ENCODE assay signal across 17 cellular contexts in the genomic region with DNA sequence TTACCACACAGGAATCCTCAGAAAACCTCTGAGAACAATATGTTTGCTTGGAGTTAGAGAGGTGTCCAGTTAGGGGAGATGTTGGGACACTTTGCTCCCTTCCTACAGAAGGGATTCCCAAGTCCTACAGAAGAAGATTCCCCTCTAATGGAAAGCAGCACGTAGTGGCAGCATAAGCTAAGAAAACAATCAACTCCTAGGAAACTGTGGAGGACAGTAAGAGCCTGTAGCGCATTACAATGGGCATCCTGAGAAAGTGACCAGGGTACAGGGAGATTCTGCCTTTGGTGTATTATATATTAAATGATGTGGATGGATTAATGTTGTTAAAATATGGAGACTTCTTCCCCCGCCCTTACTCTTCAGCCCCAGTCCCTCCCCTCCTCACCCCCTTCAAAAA. TPM values are rescaled to one million over a fixed set of nuclear protein-coding genes. Genes with fewer than 3 reads are reported as not detected.
DNase-seq lines count a peak whose midpoint lies in the region; ATAC-seq, FAIRE-seq and TF ChIP-seq lines count a peak whose summit lies in the region.
"Had no signal": no experiment of that assay in that cellular context is flagged by ENCODE, and none has a peak within 500 bp of the region (broad histone marks: within the 10 kb centered on the region; RNA-seq: fewer than 3 reads in every experiment).

No MANE protein-coding gene starts in this region.

- no peak overlapping the region for H4K91ac ChIP-seq in H1 (replicated peaks; ENCODE audit: insufficient read length, low read length)

- no peak for TF ChIP-seq POLR2A in HepG2 (IDR thresholded peaks at IDR 0.05; ENCODE audit: insufficient read depth in 1 of 2, low read depth in 2 of 2, low read length in 2 of 2)
- TF ChIP-seq POLR2A in right lobe of liver (IDR thresholded peaks at IDR 0.05) = no peak
- TF ChIP-seq POLR2A in H1 (IDR thresholded peaks at IDR 0.05; ENCODE audit: control extremely low read depth in 1 of 2, low read depth in 2 of 2, low read length in 2 of 2) = no peak

- no peak overlapping the region for H3K56ac ChIP-seq in H1 (replicated peaks; ENCODE audit: insufficient read length, low read depth, low read length)
- H3K56ac ChIP-seq in mesendoderm (ENCODE audit: low read length) = no peak overlapping the region

- no TSS peak for BruUV-seq in HepG2 (replicated peaks; lab: Mats Ljungman, UMichigan)

- H3K36me3 ChIP-seq in HepG2 (replicated peaks in 1 of 2; ENCODE audit: control insufficient read depth in 1 of 2, insufficient read depth in 2 of 2, low read length in 2 of 2) (no peaks in the 10 kb centered on the region), right lobe of liver (no peaks in the 10 kb centered on the region), H1 (ENCODE audit: control insufficient read depth in 2 of 4, insufficient read depth in 4 of 4, low read length in 3 of 4) (no peaks in the 10 kb centered on the region), mesendoderm (ENCODE audit: control insufficient read depth, insufficient read depth, low read length) (no peaks in the 10 kb centered on the region)

- POLR2A ChIA-PET in HepG2 (lab: Yijun Ruan, JAX) = no interaction called here
- POLR2A ChIA-PET in H1 (lab: Charles Lee; ENCODE audit: partially characterized antibody) = no interaction called here

- H3K27me3 Mint-ChIP-seq in glutamatergic neuron (ENCODE audit: unreplicated experiment) = no peaks in the 10 kb centered on the region

- no peak overlapping the region for H3K23ac ChIP-seq in H1 (ENCODE audit: insufficient read length)
- H3K23ac ChIP-seq in mesendoderm (ENCODE audit: low read length) = no peak overlapping the region

- H2BK5ac ChIP-seq in H1 (ENCODE audit: low read depth, low read length) (no peak overlapping the region), mesendoderm (ENCODE audit: low read length) (no peak overlapping the region)

- H4K20me1 ChIP-seq in HepG2 (ENCODE audit: insufficient read depth, low read length) = no peaks in the 10 kb centered on the region
- no peaks in the 10 kb centered on the region for H4K20me1 ChIP-seq in H1 (replicated peaks in 1 of 2; ENCODE audit: control insufficient read depth in 1 of 2, insufficient read depth in 2 of 2, low read length in 2 of 2)

- no peaks in the 10 kb centered on the region for H3K36me3 Mint-ChIP-seq in glutamatergic neuron (ENCODE audit: unreplicated experiment)

- CTCF ChIA-PET in HepG2 (lab: Yijun Ruan, JAX; ENCODE audit: low intra/inter-chr PET ratio, low total read pairs) (no interaction called here), H1 (lab: Charles Lee; ENCODE audit: partially characterized antibody) (interaction anchor here (1.8 kb wide), 1 partner anchor 9 kb away, joined by 7 read pairs; no protein-coding TSS in a partner anchor)

- H2BK12ac ChIP-seq in H1 (ENCODE audit: low read depth, low read length) = no peak overlapping the region

- H2AK5ac ChIP-seq in H1 (ENCODE audit: low read depth, low read length) (no peak overlapping the region), mesendoderm (ENCODE audit: low read length) (no peak overlapping the region)

- DNase-seq in HepG2 (ENCODE audit: low spot score) (no peak), right lobe of liver (no peak), H1 (ENCODE audit: low read depth in 1 of 2, low spot score in 2 of 2) (no peak), mesendoderm (peak; percentile 20), NOMO-1 (lab: John Stamatoyannopoulos, UW; ENCODE audit: unreplicated experiment in 2 of 2) (no peak), glutamatergic neuron (no peak)
- DNase-seq: AML-193; Calu3; CD8-positive, alpha-beta T cell; DMS79 treated with DMSO at 0.1 percent for 48 hours; GF-D8; GM23248; H9 had no signal

- in situ Hi-C loops in HepG2 (cut with HindIII; ENCODE audit: extremely low pct_ligation_motif_present, low pct_unique_long_range_greater_than_20kb) = no loop called here

- no peaks in the 10 kb centered on the region for H3K23me2 ChIP-seq in H1 (ENCODE audit: low read depth, low read length)

- H3K4me1 ChIP-seq in HepG2 (ENCODE audit: insufficient read depth, low read length) (no peaks in the 10 kb centered on the region), right lobe of liver (peaks cover 0 to 3% (median 0%) of the 10 kb centered on the region in 4 donors), H1 (replicated peaks in 1 of 4; ENCODE audit: control insufficient read depth in 3 of 4, insufficient read depth in 4 of 4, low read length in 3 of 4) (no peaks in the 10 kb centered on the region), mesendoderm (ENCODE audit: control insufficient read depth, low read depth, low read length) (no peaks in the 10 kb centered on the region)
- H3K4me1 ChIP-seq: A549 had no signal

- H4K5ac ChIP-seq in H1 (ENCODE audit: insufficient read length, low read depth, low read length) (no peak overlapping the region), mesendoderm (ENCODE audit: low read length) (no peak overlapping the region)

- H3K4me1 Mint-ChIP-seq in glutamatergic neuron (ENCODE audit: low read depth, unreplicated experiment) = no peaks in the 10 kb centered on the region

- 85% methylated on average over 3 of the region's 3 CpGs for WGBS in HepG2 (ENCODE audit: low lambda C conversion rate)
- WGBS in right lobe of liver (ENCODE audit: insufficient coverage, low coverage, low lambda C conversion rate, missing lambda C conversion rate) = 79% methylated on average over 2 of the region's 3 CpGs
- WGBS in H1 (ENCODE audit: extremely low coverage in 1 of 2, insufficient coverage in 1 of 2, insufficient read length in 1 of 2, insufficient replicate concordance in 2 of 2, low coverage in 1 of 2, low lambda C conversion rate in 2 of 2, missing lambda C conversion rate in 1 of 2), 2 experiments = 53% methylated on average over 3 of the region's 3 CpGs; no CpG with 5 or more reads in 1 of the 2 experiments
- WGBS in mesendoderm (ENCODE audit: extremely low coverage, insufficient coverage, low lambda C conversion rate) = no CpG with 5 or more reads among the region's 3 CpGs

- H3K4ac ChIP-seq in H1 (replicated peaks; ENCODE audit: insufficient read length, low read depth, low read length) (no peak overlapping the region), mesendoderm (ENCODE audit: low read depth, low read length) (no peak overlapping the region)

- H2AFZ ChIP-seq in HepG2 (ENCODE audit: low read length) (no peak overlapping the region), H1 (ENCODE audit: low read length) (no peak overlapping the region)
- H2AFZ ChIP-seq: GM23248 had no signal

- TF ChIP-seq CTCF in HepG2 (CRISPR knock-in tag; IDR thresholded peaks at IDR 0.05) = no peak
- no peak for TF ChIP-seq CTCF in right lobe of liver (IDR thresholded peaks at IDR 0.05)
- no peak for TF ChIP-seq CTCF in H1 (IDR thresholded peaks at IDR 0.05; ENCODE audit: control extremely low read depth in 1 of 3, insufficient read depth in 1 of 3, low read depth in 1 of 3, low read length in 3 of 3)
- no peak for TF ChIP-seq CTCF in glutamatergic neuron (IDR thresholded peaks at IDR 0.05; ENCODE audit: partially characterized antibody, unreplicated experiment)

- no peak overlapping the region for H3K4me3 ChIP-seq in HepG2 (replicated peaks in 1 of 3; ENCODE audit: insufficient read depth in 1 of 3, low read depth in 2 of 3, low read length in 3 of 3)
- no peak overlapping the region for H3K4me3 ChIP-seq in right lobe of liver
- no peak overlapping the region for H3K4me3 ChIP-seq in H1 (ENCODE audit: extremely low read depth in 1 of 4, insufficient read depth in 2 of 4, low read depth in 3 of 4, low read length in 4 of 4)
- H3K4me3 ChIP-seq in mesendoderm (ENCODE audit: low read length) = no peak overlapping the region
- H3K4me3 ChIP-seq: A549, BLaER1, GM23248 had no signal

- no peak overlapping the region for H4K8ac ChIP-seq in H1 (ENCODE audit: extremely low read depth, insufficient read depth, low read length)
- H4K8ac ChIP-seq in mesendoderm (ENCODE audit: low read depth, low read length) = no peak overlapping the region

- H3K27ac ChIP-seq in HepG2 (ENCODE audit: extremely low read length, insufficient read depth, low read length) (no peak overlapping the region), right lobe of liver (no peak overlapping the region), H1 (ENCODE audit: low read depth, low read length) (no peak overlapping the region), mesendoderm (ENCODE audit: low read depth, low read length) (no peak overlapping the region)
- H3K27ac ChIP-seq: 22Rv1, A549, BLaER1, GM23248 had no signal

- H3K9ac ChIP-seq in HepG2 (ENCODE audit: insufficient read depth, low read depth, low read length) (no peak overlapping the region), H1 (replicated peaks in 1 of 4; ENCODE audit: extremely low read depth in 1 of 4, low read depth in 3 of 4, low read length in 3 of 4) (no peak overlapping the region), mesendoderm (ENCODE audit: low read length) (no peak overlapping the region)
- H3K9ac ChIP-seq: BLaER1, GM23248 had no signal

- TF ChIP-seq RAD21 in HepG2 (CRISPR knock-in tag; IDR thresholded peaks at IDR 0.05) = no peak
- TF ChIP-seq RAD21 in H1 (IDR thresholded peaks at IDR 0.05 in 1 of 2, conservative IDR thresholded peaks at IDR 0.05 in 1 of 2; ENCODE audit: low read depth in 2 of 2, low read length in 2 of 2) = peak; percentile 36 to 38

- no peak overlapping the region for H3K14ac ChIP-seq in H1 (ENCODE audit: insufficient read length)

- H3K4me3 Mint-ChIP-seq in glutamatergic neuron (ENCODE audit: unreplicated experiment) = no peak overlapping the region
- H3K4me3 Mint-ChIP-seq: CD8-positive, alpha-beta T cell; H9 had no signal

- H3K27me3 ChIP-seq in HepG2 (ENCODE audit: control insufficient read depth in 1 of 2, insufficient read depth in 2 of 2, low read length in 2 of 2) (no peaks in the 10 kb centered on the region), right lobe of liver (no peaks in the 10 kb centered on the region), H1 (replicated peaks in 1 of 4; ENCODE audit: control insufficient read depth in 3 of 4, extremely low read depth in 1 of 4, insufficient read depth in 3 of 4, low read length in 3 of 4) (no peaks in the 10 kb centered on the region), mesendoderm (ENCODE audit: insufficient read depth, low read length, poor library complexity) (no peaks in the 10 kb centered on the region)
- H3K27me3 ChIP-seq: BLaER1 had no signal

- no peak overlapping the region for H2BK20ac ChIP-seq in H1 (ENCODE audit: low read length)

- H3K79me2 ChIP-seq in HepG2 (ENCODE audit: insufficient read depth, low read length) (no peaks in the 10 kb centered on the region), H1 (ENCODE audit: control insufficient read depth in 1 of 2, insufficient read depth in 2 of 2, low read length in 2 of 2) (no peaks in the 10 kb centered on the region), mesendoderm (ENCODE audit: control insufficient read depth, insufficient read depth, low read length) (no peaks in the 10 kb centered on the region)

- H3K4me2 ChIP-seq in HepG2 (ENCODE audit: low read depth, low read length) (no peak overlapping the region), H1 (ENCODE audit: insufficient read depth in 1 of 2, low read depth in 2 of 2, low read length in 2 of 2) (no peak overlapping the region), mesendoderm (ENCODE audit: low read length) (no peak overlapping the region)
- H3K4me2 ChIP-seq: A549, BLaER1 had no signal

- H3K9me3 ChIP-seq in HepG2 (ENCODE audit: low read length) (no peaks in the 10 kb centered on the region), right lobe of liver (no peaks in the 10 kb centered on the region), H1 (ENCODE audit: insufficient read depth in 2 of 2, low read depth in 1 of 2, low read length in 1 of 2) (no peaks in the 10 kb centered on the region)
- H3K9me3 ChIP-seq: A549 had no signal

- H3K18ac ChIP-seq in H1 (ENCODE audit: extremely low read depth, low read length) (no peak overlapping the region), mesendoderm (ENCODE audit: low read length) (no peak overlapping the region)

- intact Hi-C loops in HepG2 (cut with micrococcal nuclease; ENCODE audit: unreplicated experiment) (no loop called here), right lobe of liver (cut with DNase I) (no loop called here)

- no peak overlapping the region for H3K27ac Mint-ChIP-seq in glutamatergic neuron (ENCODE audit: unreplicated experiment)
- H3K27ac Mint-ChIP-seq: CD8-positive, alpha-beta T cell; H9 had no signal

- H2BK120ac ChIP-seq in H1 (replicated peaks; ENCODE audit: low read depth, low read length) (no peak overlapping the region), mesendoderm (ENCODE audit: low read depth, low read length) (no peak overlapping the region)

- FAIRE-seq in HepG2 (lab: Jason Lieb, UNC) = no peak
- no peak for FAIRE-seq in H1 (lab: Jason Lieb, UNC)
- FAIRE-seq: A549 had no signal

- no peaks in the 10 kb centered on the region for H3K9me3 Mint-ChIP-seq in glutamatergic neuron (ENCODE audit: unreplicated experiment)
- H3K9me3 Mint-ChIP-seq: CD8-positive, alpha-beta T cell; H9 had no signal

- H2BK15ac ChIP-seq in H1 (ENCODE audit: low read length) (no peak overlapping the region), mesendoderm (replicated peaks; ENCODE audit: low read depth) (no peak overlapping the region)

- ATAC-seq in HepG2 (no peak), right lobe of liver (no peak), HG02852 (IDR thresholded peaks at IDR 0.05; ENCODE audit: unreplicated experiment) (no peak)
- ATAC-seq: A549; CD8-positive, alpha-beta T cell had no signal

- H3K79me1 ChIP-seq in H1 (ENCODE audit: low read depth, low read length) (no peaks in the 10 kb centered on the region), mesendoderm (ENCODE audit: low read length) (no peaks in the 10 kb centered on the region)

- TF ChIP-seq EP300 in HepG2 (IDR thresholded peaks at IDR 0.05; ENCODE audit: low read depth in 2 of 2, low read length in 2 of 2) = no peak
- no peak for TF ChIP-seq EP300 in HepG2 (CRISPR knock-in tag; IDR thresholded peaks at IDR 0.05; ENCODE audit: borderline replicate concordance)
- TF ChIP-seq EP300 in H1 (IDR thresholded peaks at IDR 0.05; ENCODE audit: borderline replicate concordance in 1 of 2, low read depth in 2 of 2, low read length in 2 of 2) = no peak

RNA-seq across cellular contexts. Expression of a gene that starts 13.9 kb away (rescaled TPM):
- total RNA-seq in HepG2 (2016; rRNA removed; fragmentation: Illumina TruSeq; extraction: Trizol) = 19.0 and 21.2 TPM in 2 replicates
- total RNA-seq in HepG2 (2016; cell fraction: cytosol; rRNA removed; fragmentation: Illumina TruSeq; extraction: Trizol; ENCODE audit: low read depth) = 3.0 and 3.1 TPM in 2 replicates
- total RNA-seq in HepG2 (2016; cell fraction: insoluble cytoplasmic fraction; rRNA removed; fragmentation: Illumina TruSeq; extraction: Trizol) = 18.6 and 20.2 TPM in 2 replicates
- total RNA-seq in HepG2 (2016; cell fraction: membrane; rRNA removed; fragmentation: Illumina TruSeq; extraction: Trizol) = 8.5 and 8.9 TPM in 2 replicates
- total RNA-seq in HepG2 (2016; cell fraction: nucleus; rRNA removed; fragmentation: Illumina TruSeq; extraction: Trizol) = 34.3 and 34.6 TPM in 2 replicates
- polyA plus RNA-seq in HepG2 (2011; rRNA removed) = 15.9 and 18.2 TPM in 2 replicates
- polyA plus RNA-seq in HepG2 (2011; cell fraction: cytosol; rRNA removed) = 10.9 and 13.1 TPM in 2 replicates
- polyA plus RNA-seq in HepG2 (2011; cell fraction: nucleus; rRNA removed) = 29.5 and 30.5 TPM in 2 replicates
- polyA plus RNA-seq in HepG2 (2012) = 9.3 and 10.5 TPM in 2 replicates
- polyA plus RNA-seq in HepG2 (2016; cell fraction: cytosol; fragmentation: Illumina TruSeq; extraction: Trizol; ENCODE audit: low read depth) = 0.60 and 0.62 TPM in 2 replicates
- 13.1 and 13.7 TPM in 2 replicates for polyA plus RNA-seq in HepG2 (2016; cell fraction: insoluble cytoplasmic fraction; fragmentation: Illumina TruSeq; extraction: Trizol; ENCODE audit: low read depth)
- polyA plus RNA-seq in HepG2 (2016; cell fraction: membrane; fragmentation: Illumina TruSeq; extraction: Trizol; ENCODE audit: low read depth) = 1.8 and 1.9 TPM in 2 replicates
- polyA plus RNA-seq in HepG2 (2016; cell fraction: nucleus; fragmentation: Illumina TruSeq; extraction: Trizol; ENCODE audit: insufficient read depth, low read depth) = 22.7 and 24.7 TPM in 2 replicates
- polyA minus RNA-seq in HepG2 (2011; rRNA and poly(A)+ RNA removed; ENCODE audit: low replicate concordance) = 40.6 and 43.6 TPM in 2 replicates
- 21.5 and 21.7 TPM in 2 replicates for polyA minus RNA-seq in HepG2 (2011; cell fraction: cytosol; rRNA and poly(A)+ RNA removed)
- polyA minus RNA-seq in HepG2 (2011; cell fraction: nucleus; rRNA and poly(A)+ RNA removed) = 84.3 and 94.9 TPM in 2 replicates
- 10 to 100 TPM in 5 of 6 experiments, 1 to 10 TPM in 1; 9.7 to 18.4 (median 10.5) TPM for total RNA-seq in right lobe of liver
- total RNA-seq in H1 (2021; fragmentation: NEBNext Ultra II Directional; extraction: Animal tissue kit (Norgen Biotek cat#: 25700)) = 24.5 and 25.6 TPM in 2 replicates
- polyA plus RNA-seq in H1 (2011; rRNA removed) = 10.1 and 10.7 TPM in 2 replicates
- 12.9 TPM for polyA plus RNA-seq in H1 (2011; cell fraction: cytosol; rRNA removed)
- 25.2 TPM for polyA plus RNA-seq in H1 (2011; cell fraction: nucleus; rRNA removed)
- 11.2 to 15.3 TPM (median 13.5 TPM) in 4 replicates for polyA plus RNA-seq in H1 (2012, experiment 1 of 2)
- 0.56 TPM for polyA plus RNA-seq in H1 (2012, experiment 2 of 2)
- polyA plus RNA-seq in H1 (2013, experiment 1 of 2) = 9.0 TPM
- polyA plus RNA-seq in H1 (2013, experiment 2 of 2) = 9.1 TPM
- 50.8 and 63.2 TPM in 2 replicates for polyA minus RNA-seq in H1 (2011; rRNA and poly(A)+ RNA removed)
- 23.3 TPM for polyA minus RNA-seq in H1 (2011; cell fraction: cytosol; rRNA and poly(A)+ RNA removed)
- polyA minus RNA-seq in H1 (2011; cell fraction: nucleus; rRNA and poly(A)+ RNA removed) = 64.8 TPM
- polyA plus RNA-seq in mesendoderm (2013, experiment 1 of 2) = 10.7 TPM
- 10.4 TPM for polyA plus RNA-seq in mesendoderm (2013, experiment 2 of 2)
- 9.7 TPM for total RNA-seq in glutamatergic neuron (ENCODE audit: unreplicated experiment)
